ENCODE assay signal across 15 cellular contexts in genomic region chr17:28379814-28380571, GRCh38. TPM values are rescaled to one million over a fixed set of nuclear protein-coding genes. Genes with fewer than 3 reads are reported as not detected.
A peak's percentile ranks its signal among the peaks of the same experiment; 100 is the strongest.
DNase-seq lines count a peak whose midpoint lies in the region; ATAC-seq and TF ChIP-seq lines count a peak whose summit lies in the region.
"Had no signal": no experiment of that assay in that cellular context is flagged by ENCODE, and none has a peak within 500 bp of the region (broad histone marks: within the 10 kb centered on the region; RNA-seq: fewer than 3 reads in every experiment).

No MANE protein-coding gene starts in this region.

- ATAC-seq in SK-N-SH treated with all-trans-retinoic acid at 6 μM for 48 hours: no peak; the same call in 2 of the 3 replicates
- no peak for ATAC-seq in HG03196 (IDR thresholded peaks at IDR 0.05; ENCODE audit: unreplicated experiment)
- ATAC-seq: activated T-helper 17 cell treated with anti-CD3 and anti-CD28 coated beads, Interleukin-2, amount 50 U/mL, for 72 hours had no signal

- H3K9me3 Mint-ChIP-seq in type B pancreatic cell (no peaks in the 10 kb centered on the region), CD14-positive monocyte (peaks cover 0 to 5% (median 0%) of the 10 kb centered on the region in 7 donors)
- no peaks in the 10 kb centered on the region for H3K9me3 Mint-ChIP-seq in activated CD4-positive, alpha-beta T cell treated with anti-CD3 and anti-CD28 coated beads, Interleukin-2, amount 10 ng/mL, durations not matched to agents 24 days and 14 days
- H3K9me3 Mint-ChIP-seq: activated B cell treated with CpG ODN at 0.5 μM for 24 hours; activated T-helper 17 cell treated with anti-CD3 and anti-CD28 coated beads, Interleukin-2, amount 50 U/mL, for 72 hours; neural progenitor cell had no signal

- H3K4me1 Mint-ChIP-seq in type B pancreatic cell (ENCODE audit: unreplicated experiment) (peaks cover 6% of the 10 kb centered on the region), CD14-positive monocyte (peaks cover 27% of the 10 kb centered on the region)
- peaks cover 19% of the 10 kb centered on the region for H3K4me1 Mint-ChIP-seq in activated CD4-positive, alpha-beta T cell treated with anti-CD3 and anti-CD28 coated beads, Interleukin-2, amount 10 ng/mL, durations not matched to agents 24 days and 14 days

- intact Hi-C loops in activated CD4-positive, alpha-beta T cell treated with anti-CD3 and anti-CD28 coated beads, Interleukin-2, amount 10 ng/mL, durations not matched to agents 24 days and 14 days (cut with micrococcal nuclease): no loop called here
- intact Hi-C loops in CD14-positive monocyte (cut with micrococcal nuclease): no loop called here

- TF ChIP-seq CTCF in type B pancreatic cell (conservative IDR thresholded peaks at IDR 0.05) (no peak), CD14-positive monocyte (IDR thresholded peaks at IDR 0.05) (no peak)

- DNase-seq in HS-5 (ENCODE audit: low read depth) (peak; percentile 73), fibroblast of gingiva (ENCODE audit: low read depth) (peak; percentile 39), type B pancreatic cell (ENCODE audit: extremely low spot score, unreplicated experiment) (no peak), CD14-positive monocyte (ENCODE audit: low spot score) (no peak)
- no peak for DNase-seq in activated CD4-positive, alpha-beta T cell treated with anti-CD3 and anti-CD28 coated beads, Interleukin-2, amount 10 ng/mL, durations not matched to agents 24 days and 14 days
- DNase-seq: activated B cell treated with CpG ODN at 0.5 μM for 24 hours; NCI-H2029; RPMI8226; stimulated activated CD8-positive, alpha-beta memory T cell treated with anti-CD3 and anti-CD28 coated beads, Interleukin-4, amount 100 ng/mL, for 48 hours had no signal

- H3K27ac Mint-ChIP-seq in type B pancreatic cell (peak overlapping the region; percentile 43), CD14-positive monocyte (no peak overlapping the region)
- no peak overlapping the region for H3K27ac Mint-ChIP-seq in activated CD4-positive, alpha-beta T cell treated with anti-CD3 and anti-CD28 coated beads, Interleukin-2, amount 10 ng/mL, durations not matched to agents 24 days and 14 days
- H3K27ac Mint-ChIP-seq: activated B cell treated with CpG ODN at 0.5 μM for 24 hours; activated T-helper 17 cell treated with anti-CD3 and anti-CD28 coated beads, Interleukin-2, amount 50 U/mL, for 72 hours; neural progenitor cell had no signal

- peaks cover 20% of the 10 kb centered on the region for H3K36me3 Mint-ChIP-seq in type B pancreatic cell
- H3K36me3 Mint-ChIP-seq in activated CD4-positive, alpha-beta T cell treated with anti-CD3 and anti-CD28 coated beads, Interleukin-2, amount 10 ng/mL, durations not matched to agents 24 days and 14 days (ENCODE audit: low read depth): peaks cover 17% of the 10 kb centered on the region
- H3K36me3 Mint-ChIP-seq in CD14-positive monocyte: peaks cover 4 to 16% of the 10 kb centered on the region in 2 donors

- H3K4me3 Mint-ChIP-seq in type B pancreatic cell (peak overlapping the region; percentile 13), CD14-positive monocyte (peak overlapping the region in 1 of 2 donors; percentile 14)
- H3K4me3 Mint-ChIP-seq in activated CD4-positive, alpha-beta T cell treated with anti-CD3 and anti-CD28 coated beads, Interleukin-2, amount 10 ng/mL, durations not matched to agents 24 days and 14 days: no peak overlapping the region
- H3K4me3 Mint-ChIP-seq: activated B cell treated with CpG ODN at 0.5 μM for 24 hours; activated T-helper 17 cell treated with anti-CD3 and anti-CD28 coated beads, Interleukin-2, amount 50 U/mL, for 72 hours; neural progenitor cell had no signal

- H3K27me3 Mint-ChIP-seq in type B pancreatic cell (peaks cover 58% of the 10 kb centered on the region), CD14-positive monocyte (ENCODE audit: low read depth in 3 of 3) (peaks cover 29 to 56% (median 37%) of the 10 kb centered on the region in 3 donors)
- peaks cover 8% of the 10 kb centered on the region for H3K27me3 Mint-ChIP-seq in activated CD4-positive, alpha-beta T cell treated with anti-CD3 and anti-CD28 coated beads, Interleukin-2, amount 10 ng/mL, durations not matched to agents 24 days and 14 days
- H3K27me3 Mint-ChIP-seq: activated T-helper 17 cell treated with anti-CD3 and anti-CD28 coated beads, Interleukin-2, amount 50 U/mL, for 72 hours had no signal

TF ChIP-seq in SK-N-SH treated with all-trans-retinoic acid at 6 μM for 48 hours, 23 proteins besides CTCF, POLR2A, EP300 and RAD21:
- no peak for TF ChIP-seq ZC3H10 (CRISPR knock-in tag; IDR thresholded peaks at IDR 0.05)
- no peak for TF ChIP-seq TOX (CRISPR knock-in tag; IDR thresholded peaks at IDR 0.05; ENCODE audit: borderline replicate concordance)
- TF ChIP-seq CREB5 (CRISPR knock-in tag; IDR thresholded peaks at IDR 0.05; ENCODE audit: low read depth): 0 out of 2 replicates have a peak, but pooled peaks have one; percentile 27
- no peak for TF ChIP-seq TSHZ2 (CRISPR knock-in tag; IDR thresholded peaks at IDR 0.05)
- TF ChIP-seq ZFP3 (CRISPR knock-in tag; IDR thresholded peaks at IDR 0.05): 0 out of 2 replicates have a peak, but pooled peaks have one; percentile 26

RNA-seq across cellular contexts. Expression of gene SARM1, which starts 8.5 kb away (rescaled TPM):
- total RNA-seq in type B pancreatic cell (ENCODE audit: low replicate concordance): 13.4 and 29.6 TPM in 2 replicates
- 36.4 and 37.7 TPM in 2 replicates for total RNA-seq in activated CD4-positive, alpha-beta T cell treated with anti-CD3 and anti-CD28 coated beads, Interleukin-2, amount 10 ng/mL, durations not matched to agents 24 days and 14 days
- polyA plus RNA-seq in CD14-positive monocyte: under 1 TPM; 0.78 to 0.90 TPM

RNA-seq across cellular contexts. Expression of gene VTN, which starts 9.9 kb away (rescaled TPM):
- 20.3 and 54.1 TPM in 2 replicates for total RNA-seq in type B pancreatic cell (ENCODE audit: low replicate concordance)
- 0.23 and 0.24 TPM in 2 replicates for total RNA-seq in activated CD4-positive, alpha-beta T cell treated with anti-CD3 and anti-CD28 coated beads, Interleukin-2, amount 10 ng/mL, durations not matched to agents 24 days and 14 days
- not detected for polyA plus RNA-seq in CD14-positive monocyte

RNA-seq across cellular contexts. Expression of gene SEBOX, which starts 15.0 kb away (rescaled TPM):
- total RNA-seq in type B pancreatic cell (ENCODE audit: low replicate concordance): not detected in 2 replicates
- not detected in 2 replicates for total RNA-seq in activated CD4-positive, alpha-beta T cell treated with anti-CD3 and anti-CD28 coated beads, Interleukin-2, amount 10 ng/mL, durations not matched to agents 24 days and 14 days
- not detected for polyA plus RNA-seq in CD14-positive monocyte
- total RNA-seq: activated B cell treated with CpG ODN at 0.5 μM for 24 hours; activated T-helper 17 cell treated with anti-CD3 and anti-CD28 coated beads, Interleukin-2, amount 50 U/mL, for 72 hours; cardiac septum; fibroblast of lung had no signal
- polyA plus RNA-seq: fibroblast of lung had no signal

RNA-seq across cellular contexts. Expression of gene POLDIP2, which starts 22.7 kb away (rescaled TPM):
- 79.3 and 90.8 TPM in 2 replicates for total RNA-seq in type B pancreatic cell (ENCODE audit: low replicate concordance)
- total RNA-seq in activated CD4-positive, alpha-beta T cell treated with anti-CD3 and anti-CD28 coated beads, Interleukin-2, amount 10 ng/mL, durations not matched to agents 24 days and 14 days: 112 and 115 TPM in 2 replicates
- 10 to 100 TPM; 72.4 to 76.9 TPM for polyA plus RNA-seq in CD14-positive monocyte

RNA-seq across cellular contexts. Expression of gene SLC46A1, which starts 26.0 kb away (rescaled TPM):
- 21.9 and 29.6 TPM in 2 replicates for total RNA-seq in type B pancreatic cell (ENCODE audit: low replicate concordance)
- 7.0 and 7.9 TPM in 2 replicates for total RNA-seq in activated CD4-positive, alpha-beta T cell treated with anti-CD3 and anti-CD28 coated beads, Interleukin-2, amount 10 ng/mL, durations not matched to agents 24 days and 14 days
- 1 to 10 TPM; 1.5 to 1.7 TPM for polyA plus RNA-seq in CD14-positive monocyte

Comparison
In these comparisons a context has a peak if more than half of its experiments do, and no peak if none do; other contexts are left out.
1. DNase-seq: peak in HS-5 (single experiment) and fibroblast of gingiva (single experiment); none in type B pancreatic cell (single experiment), activated CD4-positive, alpha-beta T cell treated with anti-CD3 and anti-CD28 coated beads, Interleukin-2, amount 10 ng/mL, durations not matched to agents 24 days and 14 days (single experiment) and CD14-positive monocyte (single experiment).
2. RNA of gene VTN, which starts 9.9 kb away (total RNA-seq): 20.3 to 54.1 TPM in type B pancreatic cell; 0.23 to 0.24 TPM in activated CD4-positive, alpha-beta T cell treated with anti-CD3 and anti-CD28 coated beads, Interleukin-2, amount 10 ng/mL, durations not matched to agents 24 days and 14 days; every median in the first group is over 10 times any median in the second.